8 cellular contexts compared by ENCODE assay signal in the genomic region with DNA sequence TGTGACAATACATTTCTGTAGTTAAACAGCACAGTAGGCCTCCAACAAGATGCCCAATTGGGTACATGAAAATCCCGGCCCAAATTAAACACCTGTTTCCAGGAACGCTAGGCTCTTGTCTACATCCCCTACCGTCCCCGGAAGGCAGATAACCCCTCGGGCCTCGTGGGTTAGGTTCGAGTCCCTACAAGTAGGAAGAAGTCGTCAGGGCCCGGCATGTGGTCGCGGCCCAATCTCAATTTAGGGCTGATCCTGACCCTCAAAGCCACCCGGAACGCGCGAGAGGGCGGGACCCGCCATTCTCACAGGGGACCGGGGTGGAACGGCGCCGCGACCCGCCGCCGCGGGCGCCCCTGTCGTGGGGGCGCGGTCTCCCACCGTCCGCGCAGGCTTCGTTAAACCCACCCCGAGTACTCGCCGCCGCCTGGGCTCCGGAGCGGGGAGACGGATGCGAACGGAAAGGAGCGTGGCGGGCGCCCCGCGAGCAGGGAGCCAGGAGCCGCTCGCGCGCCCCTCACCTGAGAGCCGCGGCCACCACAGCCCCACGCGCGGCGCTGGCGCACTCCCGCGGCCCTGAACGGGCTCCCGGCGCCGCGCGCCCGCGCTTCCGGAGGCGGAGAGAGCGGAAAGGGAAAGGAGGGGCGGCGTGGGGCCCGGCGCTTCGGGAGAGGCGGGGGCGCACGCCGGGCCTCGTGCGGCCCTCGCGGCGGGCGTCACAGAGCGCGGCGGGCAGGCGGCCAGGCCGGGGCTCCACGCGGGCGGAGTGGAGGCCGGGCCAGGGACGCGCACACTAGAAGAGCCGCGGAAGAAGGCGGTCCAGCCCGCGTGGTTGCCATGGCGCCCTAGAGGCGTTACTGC. TPM values are rescaled to one million over a fixed set of nuclear protein-coding genes. Genes with fewer than 3 reads are reported as not detected.
DNase-seq lines count a peak whose midpoint lies in the region; ATAC-seq, FAIRE-seq and TF ChIP-seq lines count a peak whose summit lies in the region.

CFAP97 (minus strand) TSS at position 621 of the 858 bp plus-strand sequence. CDS start 12,804 bp downstream, outside the sequence.

- H3K27ac ChIP-seq in KOPT-K1 (ENCODE audit: low read depth, low read length, poor library complexity, severe bottlenecking) = peak within 1 kb of the TSS; percentile 81
- no peak within 1 kb of the TSS for H3K27ac ChIP-seq in neutrophil
- peak within 1 kb of the TSS; percentile 93 for H3K27ac ChIP-seq in subcutaneous abdominal adipose tissue (ENCODE audit: low read depth, low read length)

- H3K36me3 ChIP-seq in KOPT-K1 (ENCODE audit: insufficient read depth, low read length) = peaks cover 9% of the 10 kb centered on the region
- no peaks in the 10 kb centered on the region for H3K36me3 ChIP-seq in neutrophil
- peaks cover 0 to 2% (median 0%) of the 10 kb centered on the region in 5 donors for H3K36me3 ChIP-seq in subcutaneous abdominal adipose tissue (ENCODE audit: control insufficient read depth in 5 of 5, insufficient read depth in 5 of 5, low read length in 5 of 5)

- no peaks in the 10 kb centered on the region for H3K9me3 ChIP-seq in KOPT-K1 (ENCODE audit: insufficient read depth, low read length, poor library complexity, severe bottlenecking)
- no peaks in the 10 kb centered on the region for H3K9me3 ChIP-seq in neutrophil
- H3K9me3 ChIP-seq in subcutaneous abdominal adipose tissue (ENCODE audit: control insufficient read depth in 5 of 5, low read length in 5 of 5) = no peaks in the 10 kb centered on the region

- no peak for FAIRE-seq in frontal cortex (lab: Jason Lieb, UNC)

- DNase-seq in EL (peak; percentile 86), SK-N-DZ (ENCODE audit: low spot score) (peak; percentile 65), frontal cortex (ENCODE audit: low spot score in 2 of 2) (peak; percentile 95 to 96)
- peak; percentile 83 for DNase-seq in activated naive CD4-positive, alpha-beta T cell treated with Interleukin-2 at 50 U/mL for 16 hours

- ATAC-seq in GM21717 (IDR thresholded peaks at IDR 0.05; ENCODE audit: unreplicated experiment) = peak; percentile 75

- no peak for TF ChIP-seq CTCF in neutrophil (IDR thresholded peaks at IDR 0.05)

- H3K4me3 ChIP-seq in neutrophil (ENCODE audit: low read depth in 1 of 2, low read length in 1 of 2) = peak within 1 kb of the TSS; percentile 56 to 62
- peak within 1 kb of the TSS; percentile 70 to 79 (median 75) for H3K4me3 ChIP-seq in subcutaneous abdominal adipose tissue (ENCODE audit: low read depth in 1 of 5, low read length in 5 of 5)

- H3K27me3 ChIP-seq in neutrophil = peaks cover 70% of the 10 kb centered on the region
- H3K27me3 ChIP-seq in subcutaneous abdominal adipose tissue (ENCODE audit: control insufficient read depth in 5 of 5, insufficient read depth in 4 of 5, low read length in 5 of 5) = no peaks in the 10 kb centered on the region

- peaks cover 11 to 20% of the 10 kb centered on the region in 2 experiments for H3K4me1 ChIP-seq in neutrophil (ENCODE audit: control insufficient read depth in 1 of 2, insufficient read depth in 1 of 2, low read depth in 1 of 2, low read length in 1 of 2)
- peaks cover 2 to 28% (median 23%) of the 10 kb centered on the region in 5 donors for H3K4me1 ChIP-seq in subcutaneous abdominal adipose tissue (ENCODE audit: control insufficient read depth in 5 of 5, insufficient read depth in 5 of 5, low read length in 5 of 5)

- H3K9ac ChIP-seq in subcutaneous abdominal adipose tissue (ENCODE audit: low read length in 5 of 5) = peak within 1 kb of the TSS; percentile 53 to 86 (median 78)

RNA-seq across cellular contexts. Expression of gene CFAP97, which starts in this region (rescaled TPM):
- 18.7 and 21.0 TPM in 2 replicates for polyA plus RNA-seq in SK-N-DZ (2014; cell fraction: cytosol; rRNA removed)
- polyA plus RNA-seq in SK-N-DZ (2014; cell fraction: nucleus; rRNA removed) = 6.9 and 8.7 TPM in 2 replicates
- total RNA-seq in frontal cortex = 62.4 TPM
